26 cellular contexts compared by ENCODE assay signal in genomic region chr16:82402665-82403218, GRCh38.
"Had no signal": no experiment of that assay in that cellular context is flagged by ENCODE, and none has a peak within 500 bp of the region (broad histone marks: within the 10 kb centered on the region; RNA-seq: fewer than 3 reads in every experiment).

No MANE protein-coding gene starts in this region.

- ATAC-seq: activated CD4-positive, CD25-positive, alpha-beta regulatory T cell treated with anti-CD3 and anti-CD28 coated beads, Interleukin-2, amount 50 U/mL, for 24 hours; activated CD8-positive, alpha-beta memory T cell treated with anti-CD3 and anti-CD28 coated beads, Interleukin-2, amount 10 ng/mL, durations not matched to agents 7 days and 5 days; Panc1 had no signal

- DNase-seq: activated CD4-positive, alpha-beta memory T cell treated with anti-CD3 and anti-CD28 coated beads, Interleukin-2, amount 10 ng/mL, durations not matched to agents 7 days and 5 days; activated CD4-positive, alpha-beta T cell treated with anti-CD3 and anti-CD28 coated beads for 4 hours; activated CD8-positive, alpha-beta memory T cell treated with anti-CD3 and anti-CD28 coated beads for 24 hours; activated CD8-positive, alpha-beta memory T cell treated with anti-CD3 and anti-CD28 coated beads, Interleukin-2, amount 10 ng/mL, durations not matched to agents 7 days and 5 days; activated CD8-positive, alpha-beta memory T cell treated with anti-CD3 and anti-CD28 coated beads, Interleukin-2, amount 50 U/mL, for 48 hours; activated effector memory CD4-positive, alpha-beta T cell treated with Interleukin-2 at 50 U/mL for 16 hours; activated naive CD4-positive, alpha-beta T cell treated with anti-CD3 and anti-CD28 coated beads, Interleukin-2, amount 10 ng/mL, durations not matched to agents 7 days and 5 days; activated T-cell treated with anti-CD3 and anti-CD28 coated beads, Interleukin-2, amount 50 U/mL, for 48 hours; amniotic stem cell; aorta; brain microvascular endothelial cell; NCI-H1417; NCI-H146; NCI-H187 treated with DMSO at 0.1 percent for 48 hours; NCI-H2081; NCI-H226; NCI-H446 treated with DMSO at 0.1 percent for 48 hours; NCI-H524; RPMI8226; SHP77 treated with DMSO at 0.1 percent for 48 hours; SK-N-SH had no signal

- H3K36me3 ChIP-seq: brain microvascular endothelial cell, cardiac muscle cell, SJSA1 had no signal

- H3K9ac ChIP-seq: SK-N-SH had no signal

- H3K4me2 ChIP-seq: SK-N-SH had no signal

- FAIRE-seq: TTC549 had no signal

- H3K27ac ChIP-seq: brain microvascular endothelial cell, cardiac muscle cell, SJSA1 had no signal

- H3K4me3 ChIP-seq: cardiac muscle cell, SJSA1 had no signal

- H3K27me3 ChIP-seq: brain microvascular endothelial cell had no signal

- H3K9me3 ChIP-seq: SJSA1, SK-N-SH had no signal

- H3K4me1 ChIP-seq: SJSA1 had no signal
